ENCODE assay signal across 1 cellular context in the genomic region with DNA sequence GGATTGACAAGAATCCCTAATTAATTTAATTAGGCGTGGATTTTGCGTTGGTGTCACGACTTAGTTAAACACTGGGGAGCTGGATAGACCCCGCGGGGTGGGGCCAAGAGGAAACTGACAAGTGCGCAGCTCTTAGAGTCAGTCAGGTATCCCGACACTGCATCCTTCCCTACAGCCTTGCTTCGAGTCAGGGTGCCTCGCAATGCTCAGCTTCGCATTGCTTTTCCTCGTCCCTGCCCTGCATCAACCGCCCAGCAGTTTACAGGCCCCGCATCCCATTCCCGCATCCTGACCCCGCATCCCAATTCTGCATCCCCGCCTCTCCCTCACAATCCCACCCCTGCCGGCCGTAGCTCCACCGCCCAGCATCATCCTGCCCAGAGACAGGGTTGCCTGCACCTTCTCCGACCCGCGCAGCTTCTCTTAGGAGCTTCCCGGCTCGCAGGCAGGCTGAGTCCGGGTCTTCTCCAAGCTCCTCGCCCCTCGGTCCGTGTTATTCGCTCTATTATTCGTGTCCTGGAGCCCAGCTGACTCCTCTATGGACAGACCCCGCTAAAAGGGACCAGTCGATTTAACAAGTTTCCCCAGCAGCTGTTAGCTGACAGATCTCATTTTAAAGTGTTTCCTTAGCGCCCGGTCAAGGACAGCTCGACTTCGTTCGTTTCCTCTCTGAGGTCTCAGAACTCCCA.
TF ChIP-seq lines count a peak whose summit lies in the region.

No MANE protein-coding gene starts in this region.

TF ChIP-seq in IMR-90, 13 proteins besides CTCF, POLR2A, EP300 and RAD21 (continued from another document):
- no peak for TF ChIP-seq RFX5 (IDR thresholded peaks at IDR 0.05; ENCODE audit: low read depth, low read length)
- TF ChIP-seq, protein P1, sequence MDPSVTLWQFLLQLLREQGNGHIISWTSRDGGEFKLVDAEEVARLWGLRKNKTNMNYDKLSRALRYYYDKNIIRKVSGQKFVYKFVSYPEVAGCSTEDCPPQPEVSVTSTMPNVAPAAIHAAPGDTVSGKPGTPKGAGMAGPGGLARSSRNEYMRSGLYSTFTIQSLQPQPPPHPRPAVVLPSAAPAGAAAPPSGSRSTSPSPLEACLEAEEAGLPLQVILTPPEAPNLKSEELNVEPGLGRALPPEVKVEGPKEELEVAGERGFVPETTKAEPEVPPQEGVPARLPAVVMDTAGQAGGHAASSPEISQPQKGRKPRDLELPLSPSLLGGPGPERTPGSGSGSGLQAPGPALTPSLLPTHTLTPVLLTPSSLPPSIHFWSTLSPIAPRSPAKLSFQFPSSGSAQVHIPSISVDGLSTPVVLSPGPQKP (IDR thresholded peaks at IDR 0.05; ENCODE audit: borderline replicate concordance, low read depth, low read length) = no peak
- TF ChIP-seq RCOR1 (IDR thresholded peaks at IDR 0.05; ENCODE audit: insufficient replicate concordance, low read length) = no peak
- TF ChIP-seq NFE2L2 (IDR thresholded peaks at IDR 0.05; ENCODE audit: low read depth, low read length) = no peak
- no peak for TF ChIP-seq SMC3 (IDR thresholded peaks at IDR 0.05; ENCODE audit: low read depth, low read length)
TF ChIP-seq in IMR-90: peak in this region for 0.
